7 cellular contexts compared by ENCODE assay signal in the genomic region with DNA sequence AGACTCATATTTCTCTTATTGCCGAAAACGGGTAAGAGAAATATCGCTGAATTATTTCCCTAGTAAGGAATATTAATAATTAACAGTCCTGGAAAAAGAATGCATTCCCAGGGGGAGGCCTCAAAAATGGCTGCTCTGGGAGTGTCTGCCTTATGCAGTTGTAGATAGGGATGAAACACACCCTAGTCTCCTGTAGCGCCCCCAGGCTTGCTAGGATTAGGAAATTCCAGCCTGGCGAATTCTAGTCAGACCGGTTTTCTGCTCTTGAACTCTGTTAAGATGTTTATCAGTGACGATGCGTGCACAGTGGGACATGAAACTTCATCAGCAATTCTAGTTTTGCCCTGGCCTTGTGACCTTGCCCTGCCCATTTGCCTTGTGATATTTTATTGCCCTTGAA. TPM values are rescaled to one million over a fixed set of nuclear protein-coding genes. Genes with fewer than 3 reads are reported as not detected.
"Had no signal": no experiment of that assay in that cellular context is flagged by ENCODE, and none has a peak within 500 bp of the region (broad histone marks: within the 10 kb centered on the region; RNA-seq: fewer than 3 reads in every experiment).

No MANE protein-coding gene starts in this region.

RNA-seq across cellular contexts. Expression of a gene that starts 18.2 kb away (rescaled TPM):
- total RNA-seq: activated CD4-positive, alpha-beta memory T cell treated with anti-CD3 and anti-CD28 coated beads, Interleukin-2, amount 10 ng/mL, durations not matched to agents 7 days and 5 days; activated CD4-positive, alpha-beta T cell treated with anti-CD3 and anti-CD28 coated beads, Interleukin-2, amount 10 ng/mL, durations not matched to agents 7 days and 5 days; activated naive CD4-positive, alpha-beta T cell treated with anti-CD3 and anti-CD28 coated beads, Interleukin-2, amount 50 U/mL, for 72 hours; activated naive CD8-positive, alpha-beta T cell treated with anti-CD3 and anti-CD28 coated beads, Interleukin-2, amount 10 ng/mL, durations not matched to agents 7 days and 5 days; activated T-cell treated with anti-CD3 and anti-CD28 coated beads, Interleukin-2, amount 50 U/mL, for 72 hours; fibroblast of lung; fibroblast of villous mesenchyme had no signal
- polyA plus RNA-seq: fibroblast of lung had no signal

RNA-seq across cellular contexts. Expression of a gene that starts 54.9 kb away (rescaled TPM):
- total RNA-seq: activated CD4-positive, alpha-beta memory T cell treated with anti-CD3 and anti-CD28 coated beads, Interleukin-2, amount 10 ng/mL, durations not matched to agents 7 days and 5 days; activated CD4-positive, alpha-beta T cell treated with anti-CD3 and anti-CD28 coated beads, Interleukin-2, amount 10 ng/mL, durations not matched to agents 7 days and 5 days had no signal
